In the genomic region with DNA sequence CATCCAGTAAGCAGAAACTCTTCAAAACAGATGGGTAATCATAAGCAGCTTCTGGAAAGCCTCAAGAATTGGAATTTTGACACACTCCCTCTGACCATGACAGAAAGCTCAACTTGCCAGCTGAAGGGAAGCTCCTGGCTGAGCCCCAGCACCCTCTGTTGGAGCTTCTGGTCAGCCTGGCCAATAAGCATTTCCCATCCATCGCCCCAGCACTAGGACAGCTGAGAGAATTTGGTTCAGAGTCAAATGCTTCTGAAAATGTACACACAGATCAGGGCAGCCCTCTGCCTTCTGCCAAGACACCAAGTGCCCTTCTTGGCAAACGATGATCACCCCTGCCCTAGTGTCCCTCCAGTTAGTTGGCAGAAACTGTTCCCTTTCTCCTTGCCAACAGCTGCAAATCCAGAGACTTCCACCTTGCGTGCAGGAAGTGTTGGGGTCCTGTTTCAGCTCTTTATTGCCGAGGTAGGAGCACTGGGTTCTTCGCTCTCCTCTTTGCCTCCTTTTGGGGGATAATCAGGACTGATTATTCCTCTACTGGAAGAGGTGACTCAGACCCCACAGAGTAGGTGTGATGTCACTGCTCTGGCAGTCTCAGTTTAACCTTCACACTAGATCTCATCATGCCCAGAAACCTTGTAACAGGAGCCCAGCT, we compare ENCODE assay signal across 8 cellular contexts. TPM values are rescaled to one million over a fixed set of nuclear protein-coding genes. Genes with fewer than 3 reads are reported as not detected.
DNase-seq lines count a peak whose midpoint lies in the region; ATAC-seq, FAIRE-seq and TF ChIP-seq lines count a peak whose summit lies in the region.

No MANE protein-coding gene starts in this region.

- H3K4me1 Mint-ChIP-seq in activated T-cell treated with anti-CD3 and anti-CD28 coated beads, Interleukin-2, amount 50 U/mL, for 4 hours (ENCODE audit: low read depth), result peaks cover 38% of the 10 kb centered on the region

- intact Hi-C loops in posterior cingulate gyrus (cut with DNase I), result no loop called here

- 63% methylated on average over 4 of the region's 5 CpGs for WGBS in A549 (ENCODE audit: missing lambda C conversion rate)

- CTCF ChIA-PET in A549 (lab: Yijun Ruan, JAX), result interaction anchor here (3.0 to 4.4 kb wide), 4 partner anchors 10 to 197 kb away, joined by 11 to 49 read pairs (median 17); a partner anchor contains a TSS
- CTCF ChIA-PET in GM10248 (lab: Yijun Ruan, JAX), result interaction anchor here (0.8 to 5.9 kb wide), 13 partner anchors 8 to 262 kb away, joined by 3 to 72 read pairs (median 5); a partner anchor contains a TSS

- H3K9me3 ChIP-seq in A549 (no peaks in the 10 kb centered on the region), HUES48 (ENCODE audit: control insufficient read depth, insufficient read depth, low read length) (no peaks in the 10 kb centered on the region)

- H3K36me3 ChIP-seq in HUES48 (ENCODE audit: control insufficient read depth, insufficient read depth, low read length), result peaks cover 12% of the 10 kb centered on the region

- POLR2A ChIA-PET in A549 (lab: Yijun Ruan, JAX), result interaction anchor here (1.0 to 1.3 kb wide), 2 partner anchors 11 to 176 kb away, joined by 4 to 5 read pairs; no protein-coding TSS in a partner anchor
- POLR2A ChIA-PET in GM10248 (lab: Yijun Ruan, JAX), result interaction anchor here (0.6 kb wide), 1 partner anchor 39 kb away, joined by 3 read pairs; no protein-coding TSS in a partner anchor

- no peaks in the 10 kb centered on the region for H3K9me3 Mint-ChIP-seq in activated T-cell treated with anti-CD3 and anti-CD28 coated beads, Interleukin-2, amount 50 U/mL, for 4 hours

- H3K27ac ChIP-seq in A549, result peak overlapping the region; percentile 40 to 57; a peak in 5 of 6 replicates
- H3K27ac ChIP-seq in HUES48 (ENCODE audit: low read depth, low read length), result peak overlapping the region; percentile 84
- no peak overlapping the region for H3K27ac ChIP-seq in foreskin keratinocyte

- H3K27me3 Mint-ChIP-seq in activated T-cell treated with anti-CD3 and anti-CD28 coated beads, Interleukin-2, amount 50 U/mL, for 4 hours (ENCODE audit: low read depth), result no peaks in the 10 kb centered on the region

- H3K4me3 ChIP-seq in A549 (no peak overlapping the region), HUES48 (ENCODE audit: low read depth, low read length) (no peak overlapping the region)

- no peak overlapping the region; the same call in 1 of the 2 replicates for H3K9ac ChIP-seq in HUES48 (ENCODE audit: low read depth, low read length)

- TF ChIP-seq EP300 in A549 (IDR thresholded peaks at IDR 0.05), result no peak

- DNase-seq in A549 (ENCODE audit: low read depth in 1 of 2, low spot score in 1 of 2), result no peak
- peak; percentile 39 for DNase-seq in activated T-cell treated with anti-CD3 and anti-CD28 coated beads, Interleukin-2, amount 50 U/mL, for 4 hours
- DNase-seq in foreskin keratinocyte, result peak in 1 of 2 donors; percentile 75
- DNase-seq in posterior cingulate gyrus, result peak in 9 of 10 donors; percentile 36 to 94 (median 55)
- DNase-seq in OCI-M1 (lab: John Stamatoyannopoulos, UW), result no peak
- DNase-seq in GM10248 (ENCODE audit: extremely low spot score), result no peak

- H3K27me3 ChIP-seq in HUES48 (ENCODE audit: control insufficient read depth, insufficient read depth, low read length) (no peaks in the 10 kb centered on the region), foreskin keratinocyte (no peaks in the 10 kb centered on the region)

- FAIRE-seq in A549 (lab: Jason Lieb, UNC), result no peak

- H3K4me2 ChIP-seq in A549, result peak overlapping the region; percentile 56

- peak overlapping the region; percentile 54 for H3K4me3 Mint-ChIP-seq in activated T-cell treated with anti-CD3 and anti-CD28 coated beads, Interleukin-2, amount 50 U/mL, for 4 hours

- TF ChIP-seq CTCF in A549 (IDR thresholded peaks at IDR 0.05) (no peak), foreskin keratinocyte (conservative IDR thresholded peaks at IDR 0.05) (no peak), GM10248 (IDR thresholded peaks at IDR 0.05; ENCODE audit: control extremely low read depth, extremely low read depth, low read depth, missing control alignments) (no peak)

- no peak for TF ChIP-seq RAD21 in A549 (conservative IDR thresholded peaks at IDR 0.05 in 1 of 2, IDR thresholded peaks at IDR 0.05 in 1 of 2)

- peaks cover 9% of the 10 kb centered on the region for H3K36me3 Mint-ChIP-seq in activated T-cell treated with anti-CD3 and anti-CD28 coated beads, Interleukin-2, amount 50 U/mL, for 4 hours (ENCODE audit: insufficient read depth)

- H3K4me1 ChIP-seq in A549 (peaks cover 14% of the 10 kb centered on the region), HUES48 (ENCODE audit: control insufficient read depth, insufficient read depth, low read length) (peaks cover 5% of the 10 kb centered on the region), foreskin keratinocyte (peaks cover 7% of the 10 kb centered on the region)

- no peak for TF ChIP-seq POLR2A in A549 (IDR thresholded peaks at IDR 0.05; ENCODE audit: low read length)

- peak; percentile 73 to 76 for ATAC-seq in A549
- ATAC-seq in activated T-cell treated with anti-CD3 and anti-CD28 coated beads, Interleukin-2, amount 50 U/mL, for 4 hours, result peak; percentile 83 to 85
- peak; percentile 82 for ATAC-seq in foreskin keratinocyte
- ATAC-seq in GM18502 (IDR thresholded peaks at IDR 0.05; ENCODE audit: poor library complexity, unreplicated experiment), result no peak

TF ChIP-seq in A549, 52 proteins besides CTCF, POLR2A, EP300 and RAD21:
- TF ChIP-seq POLR2AphosphoS2 (conservative IDR thresholded peaks at IDR 0.05; ENCODE audit: low read length) (no peak), FOSL2 (IDR thresholded peaks at IDR 0.05) (no peak), FOSL2 (CRISPR knock-in tag; IDR thresholded peaks at IDR 0.05) (0 out of 2 replicates have a peak, but pooled peaks have one; percentile 7)

RNA-seq across cellular contexts. Expression of a gene that starts 11.9 kb away (rescaled TPM):
- polyA plus RNA-seq in A549 (2011; rRNA removed) (16.2 and 21.7 TPM in 2 replicates), A549 (2017; fragmentation: RNase III; extraction: RNeasy Plus Mini Kit Qiagen cat#74134 plus additional on column Dnase treatment) (6.1 to 7.0 TPM (median 6.6 TPM) in 3 replicates), foreskin keratinocyte (8.7 and 9.4 TPM in 2 replicates)
- 4.3 and 7.3 TPM in 2 replicates for polyA plus RNA-seq in A549 (2012; cell fraction: cytosol; rRNA removed)
- 6.0 and 7.6 TPM in 2 replicates for polyA plus RNA-seq in A549 (2012; cell fraction: nucleus; rRNA removed)
- polyA minus RNA-seq in A549 (2011; rRNA and poly(A)+ RNA removed), result 23.4 and 30.7 TPM in 2 replicates
- total RNA-seq in activated T-cell treated with anti-CD3 and anti-CD28 coated beads, Interleukin-2, amount 50 U/mL, for 4 hours, result 10 to 100 TPM in 2 of 3 donors, 1 to 10 TPM in 1; 8.4 to 11.2 (median 10.4) TPM
- 11.7 and 11.9 TPM in 2 replicates for total RNA-seq in foreskin keratinocyte

RNA-seq across cellular contexts. Expression of a gene that starts 26.9 kb away (rescaled TPM):
- 20.0 and 27.0 TPM in 2 replicates for polyA plus RNA-seq in A549 (2011; rRNA removed)
- 37.2 and 48.1 TPM in 2 replicates for polyA plus RNA-seq in A549 (2012; cell fraction: cytosol; rRNA removed)
- 44.4 and 45.8 TPM in 2 replicates for polyA plus RNA-seq in A549 (2012; cell fraction: nucleus; rRNA removed)
- polyA plus RNA-seq in A549 (2017; fragmentation: RNase III; extraction: RNeasy Plus Mini Kit Qiagen cat#74134 plus additional on column Dnase treatment), result 15.0 to 16.2 TPM (median 15.7 TPM) in 3 replicates
- 39.5 and 46.1 TPM in 2 replicates for polyA minus RNA-seq in A549 (2011; rRNA and poly(A)+ RNA removed)
- total RNA-seq in activated T-cell treated with anti-CD3 and anti-CD28 coated beads, Interleukin-2, amount 50 U/mL, for 4 hours, result 10 to 100 TPM; 66.1 to 76.8 (median 71.8) TPM
- total RNA-seq in foreskin keratinocyte, result 17.6 and 18.5 TPM in 2 replicates
- polyA plus RNA-seq in foreskin keratinocyte, result 14.2 and 16.1 TPM in 2 replicates

Comparison
In these comparisons a context has a peak if more than half of its experiments do, and no peak if none do; other contexts are left out.
1. DNase-seq: peak in activated T-cell treated with anti-CD3 and anti-CD28 coated beads, Interleukin-2, amount 50 U/mL, for 4 hours (single experiment) and posterior cingulate gyrus (9 of 10); none in A549 (0 of 2), OCI-M1 (single experiment) and GM10248 (single experiment).